In genomic region chr3:99817437-99818240, GRCh38 we compare ENCODE assay signal across 8 cellular contexts. TPM values are rescaled to one million over a fixed set of nuclear protein-coding genes. Genes with fewer than 3 reads are reported as not detected.
DNase-seq lines count a peak whose midpoint lies in the region; ATAC-seq and TF ChIP-seq lines count a peak whose summit lies in the region.

TSS of gene CMSS1 (plus strand) at chr3:99817862.

- H3K4me3 ChIP-seq in Jurkat, Clone E6-1 (ENCODE audit: low read length) = peak within 1 kb of the TSS; percentile 71
- H3K4me3 ChIP-seq in PC-9 = peak within 1 kb of the TSS; percentile 69
- peak within 1 kb of the TSS; percentile 81 for H3K4me3 ChIP-seq in epithelial cell of proximal tubule (ENCODE audit: low read depth, low read length)
- H3K4me3 ChIP-seq in mucosa of rectum (ENCODE audit: low read length in 2 of 2) = peak within 1 kb of the TSS; percentile 95 to 96

- H3K4me1 ChIP-seq in PC-9 (replicated peaks; ENCODE audit: insufficient read depth) = peaks cover 19% of the 10 kb centered on the region
- H3K4me1 ChIP-seq in mucosa of rectum (ENCODE audit: control insufficient read depth in 2 of 2, insufficient read depth in 2 of 2, low read length in 2 of 2) = peaks cover 7 to 11% of the 10 kb centered on the region in 2 donors

- H3K27ac ChIP-seq in PC-9 (peak within 1 kb of the TSS; percentile 55), mucosa of rectum (ENCODE audit: low read depth in 2 of 2, low read length in 2 of 2) (peak within 1 kb of the TSS; percentile 81 to 88)

- H3K4me2 ChIP-seq in PC-9 = peak within 1 kb of the TSS; percentile 88

- peak within 1 kb of the TSS; percentile 89 for H2AFZ ChIP-seq in PC-9

- H3K9me3 ChIP-seq in PC-9 (ENCODE audit: insufficient read depth, low read depth) (no peaks in the 10 kb centered on the region), mucosa of rectum (ENCODE audit: control insufficient read depth in 2 of 2, low read length in 2 of 2) (no peaks in the 10 kb centered on the region)

- H3K27me3 ChIP-seq in PC-9 (ENCODE audit: insufficient read depth, low read depth) (no peaks in the 10 kb centered on the region), mucosa of rectum (ENCODE audit: control insufficient read depth in 2 of 2, insufficient read depth in 2 of 2, low read length in 2 of 2) (no peaks in the 10 kb centered on the region)

- peak; percentile 97 for ATAC-seq in GM21619 (IDR thresholded peaks at IDR 0.05; ENCODE audit: unreplicated experiment)

- H3F3A ChIP-seq in PC-9 (ENCODE audit: insufficient read depth, low read depth) = peaks cover 6% of the 10 kb centered on the region; the same call in 1 of the 2 replicates

- POLR2A ChIA-PET in PC-9 (lab: Charles Lee; ENCODE audit: unreplicated experiment) = interaction anchor here (0.5 to 0.7 kb wide), 3 partner anchors 443 to 894 kb away, joined by 3 to 6 read pairs (median 5); partner anchors contain the start of gene TBC1D23

- H3K79me2 ChIP-seq in PC-9 (ENCODE audit: low read depth) = peaks cover 52% of the 10 kb centered on the region

- no peaks in the 10 kb centered on the region for H3K36me3 ChIP-seq in PC-9 (ENCODE audit: low read depth)
- no peaks in the 10 kb centered on the region for H3K36me3 ChIP-seq in mucosa of rectum (ENCODE audit: control insufficient read depth in 2 of 2, insufficient read depth in 2 of 2, low read length in 2 of 2)

- CTCF ChIA-PET in PC-9 (lab: Charles Lee) = interaction anchor here (0.6 kb wide), 1 partner anchor 14 kb away, joined by 5 read pairs; no protein-coding TSS in a partner anchor

- TF ChIP-seq CTCF in PC-9 (conservative IDR thresholded peaks at IDR 0.05) = peak; percentile 35; the same call in 1 of the 2 replicates
- peak; percentile 25 for TF ChIP-seq CTCF in epithelial cell of proximal tubule (conservative IDR thresholded peaks at IDR 0.05; ENCODE audit: low read depth, low read length)

- intact Hi-C loops in PC-9 (cut with micrococcal nuclease; ENCODE audit: unreplicated experiment) = loop anchor here (5.0 kb wide), 1 partner anchor 585 kb away; the partner anchor contains the start of genes LNP1 and TOMM70

- H3K9ac ChIP-seq in mucosa of rectum (ENCODE audit: low read depth in 1 of 2, low read length in 2 of 2) = peak within 1 kb of the TSS; percentile 79

- no peaks in the 10 kb centered on the region for H3K9me2 ChIP-seq in PC-9 (ENCODE audit: insufficient read depth)

- TSS peak; percentile 58 for BruUV-seq in PC-9 (replicated peaks; lab: Mats Ljungman, UMichigan)

- H4K20me1 ChIP-seq in PC-9 (ENCODE audit: insufficient read depth) = no peaks in the 10 kb centered on the region

- DNase-seq in DMS53 treated with DMSO at 0.1 percent for 48 hours (lab: John Stamatoyannopoulos, UW; ENCODE audit: unreplicated experiment) (peak; percentile 40), PC-9 (peak; percentile 83 to 96), epithelial cell of proximal tubule (ENCODE audit: low read depth) (peak; percentile 76)
- peak; percentile 83 for DNase-seq in Jurkat, Clone E6-1 (ENCODE audit: low read depth, low spot score)
- peak; percentile 98 for DNase-seq in activated T-cell treated with anti-CD3 and anti-CD28 coated beads, Interleukin-2, amount 50 U/mL, for 1 hour
- peak; percentile 98 for DNase-seq in stimulated activated CD8-positive, alpha-beta memory T cell treated with anti-CD3 and anti-CD28 coated beads, Interleukin-4, amount 100 ng/mL, for 48 hours

RNA-seq across cellular contexts. Expression of gene CMSS1, which starts in this region (rescaled TPM):
- 198 TPM for polyA plus RNA-seq in Jurkat, Clone E6-1 (2012; ENCODE audit: insufficient read depth, insufficient read length)
- total RNA-seq in PC-9 (2021) (96.8 and 98.9 TPM in 2 replicates), epithelial cell of proximal tubule (28.4 and 34.9 TPM in 2 replicates)

Comparison
In these comparisons a context has a peak if more than half of its experiments do, and no peak if none do; other contexts are left out.
1. Peak in every context shown above with its lines: DNase-seq, ATAC-seq, H3K4me3 ChIP-seq and H3K27ac ChIP-seq.
2. DNase-seq: peak in every context shown above with its lines; median percentile 98 in activated T-cell treated with anti-CD3 and anti-CD28 coated beads, Interleukin-2, amount 50 U/mL, for 1 hour; 98 in stimulated activated CD8-positive, alpha-beta memory T cell treated with anti-CD3 and anti-CD28 coated beads, Interleukin-4, amount 100 ng/mL, for 48 hours; 90 in PC-9; 83 in Jurkat, Clone E6-1; 76 in epithelial cell of proximal tubule; 40 in DMS53 treated with DMSO at 0.1 percent for 48 hours.